In genomic region chr21:44331209-44331608, GRCh38 we compare ENCODE assay signal across 23 cellular contexts. TPM values are rescaled to one million over a fixed set of nuclear protein-coding genes. Genes with fewer than 3 reads are reported as not detected.
DNase-seq lines count a peak whose midpoint lies in the region; ATAC-seq, FAIRE-seq and TF ChIP-seq lines count a peak whose summit lies in the region.
"Had no signal": no experiment of that assay in that cellular context is flagged by ENCODE, and none has a peak within 500 bp of the region (broad histone marks: within the 10 kb centered on the region; RNA-seq: fewer than 3 reads in every experiment).

No MANE protein-coding gene starts in this region.

- H2BK15ac ChIP-seq in IMR-90 (ENCODE audit: low read depth, low read length) = no peak overlapping the region

- POLR2A ChIA-PET in IMR-90 (lab: Charles Lee; ENCODE audit: unreplicated experiment) = no interaction called here

- H4K20me1 ChIP-seq in IMR-90 (ENCODE audit: insufficient read depth, low read length) = peaks cover 11% of the 10 kb centered on the region

- no peak overlapping the region for H3K27ac ChIP-seq in IMR-90 (ENCODE audit: insufficient read depth, low read length)
- H3K27ac ChIP-seq: SK-N-MC had no signal

- peak overlapping the region; percentile 77 for H2AK9ac ChIP-seq in IMR-90 (replicated peaks; ENCODE audit: low read depth, low read length, poor library complexity)

- H3K79me1 ChIP-seq in IMR-90 (ENCODE audit: low read depth in 1 of 2, low read length in 2 of 2) = no peaks in the 10 kb centered on the region

- H3K23ac ChIP-seq in IMR-90 (ENCODE audit: low read depth, low read length) = no peak overlapping the region

- no peaks in the 10 kb centered on the region for H3K9me1 ChIP-seq in IMR-90 (ENCODE audit: insufficient read depth, low read length)

- 98% methylated on average over 6 of the region's 16 CpGs; no CpG with 5 or more reads in 1 of the 2 experiments for WGBS in IMR-90 (ENCODE audit: extremely low coverage in 2 of 2, insufficient read length in 1 of 2), 2 experiments

- H3K27me3 Mint-ChIP-seq in stimulated activated naive CD8-positive, alpha-beta T cell treated with anti-CD3 and anti-CD28 coated beads, Interleukin-15, amount 100 ng/mL, for 72 hours = no peaks in the 10 kb centered on the region
- H3K27me3 Mint-ChIP-seq in glutamatergic neuron (ENCODE audit: unreplicated experiment) = peaks cover 13% of the 10 kb centered on the region

- H3K27me3 ChIP-seq in IMR-90 (ENCODE audit: control insufficient read depth, insufficient read depth, low read length) = no peaks in the 10 kb centered on the region

- TF ChIP-seq POLR2A in IMR-90 (IDR thresholded peaks at IDR 0.05; ENCODE audit: low read depth, low read length) = no peak

- in situ Hi-C loops in IMR-90 (cut with MboI; ENCODE audit: low sequenced_read_pairs) = no loop called here

- H3K56ac ChIP-seq in IMR-90 (ENCODE audit: extremely low read depth, insufficient read depth, low read length) = no peak overlapping the region

- H3K27ac Mint-ChIP-seq in stimulated activated naive CD8-positive, alpha-beta T cell treated with anti-CD3 and anti-CD28 coated beads, Interleukin-15, amount 100 ng/mL, for 72 hours = peak overlapping the region; percentile 31 to 85
- no peak overlapping the region for H3K27ac Mint-ChIP-seq in glutamatergic neuron (ENCODE audit: unreplicated experiment)

- H2AFZ ChIP-seq in IMR-90 (replicated peaks; ENCODE audit: low read length, poor library complexity) = no peak overlapping the region

- no peak overlapping the region for H2BK5ac ChIP-seq in IMR-90 (ENCODE audit: low read depth, low read length, poor library complexity, severe bottlenecking)

- no peak overlapping the region for H3K9ac ChIP-seq in IMR-90 (ENCODE audit: low read depth, low read length)

- FAIRE-seq in urothelium cell line (lab: Jason Lieb, UNC) = peak; percentile 53
- FAIRE-seq: RCC 7860 had no signal

- TF ChIP-seq CTCF in IMR-90 (conservative IDR thresholded peaks at IDR 0.05; ENCODE audit: low read depth, low read length) = no peak
- TF ChIP-seq CTCF in glutamatergic neuron (IDR thresholded peaks at IDR 0.05; ENCODE audit: partially characterized antibody, unreplicated experiment) = no peak

- no peak overlapping the region for H2BK120ac ChIP-seq in IMR-90 (ENCODE audit: low read depth, low read length)

- no TSS peak for BruUV-seq in IMR-90 (replicated peaks; lab: Mats Ljungman, UMichigan)

- H4K5ac ChIP-seq in IMR-90 (ENCODE audit: low read depth, low read length) = no peak overlapping the region

- no peak overlapping the region for H3K14ac ChIP-seq in IMR-90 (replicated peaks; ENCODE audit: low read depth, low read length)

- no peak for TF ChIP-seq RAD21 in IMR-90 (IDR thresholded peaks at IDR 0.05; ENCODE audit: low read length)

- no peak overlapping the region for H3K4ac ChIP-seq in IMR-90 (ENCODE audit: low read depth, low read length)

- H3K4me1 Mint-ChIP-seq in stimulated activated naive CD8-positive, alpha-beta T cell treated with anti-CD3 and anti-CD28 coated beads, Interleukin-15, amount 100 ng/mL, for 72 hours = peaks cover 4% of the 10 kb centered on the region
- peaks cover 7% of the 10 kb centered on the region for H3K4me1 Mint-ChIP-seq in glutamatergic neuron (ENCODE audit: low read depth, unreplicated experiment)
- H3K4me1 Mint-ChIP-seq: CD14-positive monocyte had no signal

- no peak overlapping the region for H4K91ac ChIP-seq in IMR-90 (ENCODE audit: insufficient read depth, low read depth, low read length)

- intact Hi-C loops in IMR-90 (cut with micrococcal nuclease) = loop anchor here (10.0 kb wide), 1 partner anchor 154 kb away; no protein-coding TSS in a partner anchor

- no peaks in the 10 kb centered on the region for H3K9me3 ChIP-seq in IMR-90 (ENCODE audit: control insufficient read depth, insufficient read depth, low read length)

- H4K8ac ChIP-seq in IMR-90 (ENCODE audit: low read depth in 2 of 2, low read length in 2 of 2) = no peak overlapping the region

- H3K36me3 Mint-ChIP-seq in glutamatergic neuron (ENCODE audit: unreplicated experiment) = no peaks in the 10 kb centered on the region

- H3K9me3 Mint-ChIP-seq in stimulated activated naive CD8-positive, alpha-beta T cell treated with anti-CD3 and anti-CD28 coated beads, Interleukin-15, amount 100 ng/mL, for 72 hours = no peaks in the 10 kb centered on the region
- H3K9me3 Mint-ChIP-seq in glutamatergic neuron (ENCODE audit: unreplicated experiment) = peaks cover 6% of the 10 kb centered on the region
- H3K9me3 Mint-ChIP-seq: CD14-positive monocyte had no signal

- H2BK20ac ChIP-seq in IMR-90 (ENCODE audit: low read depth, low read length) = no peak overlapping the region

- CTCF ChIA-PET in IMR-90 (lab: Yijun Ruan, JAX) = no interaction called here

- no peak for DNase-seq in stimulated activated naive CD8-positive, alpha-beta T cell treated with anti-CD3 and anti-CD28 coated beads, Interleukin-15, amount 100 ng/mL, for 72 hours
- DNase-seq in stimulated activated naive CD8-positive, alpha-beta T cell treated with anti-CD3 and anti-CD28 coated beads, Interleukin-15, Interleukin-2, amounts not matched to agents 100 U/mL and 50 U/mL, for 24 hours = no peak
- no peak for DNase-seq in IMR-90
- no peak for DNase-seq in glutamatergic neuron
- no peak for DNase-seq in urothelium cell line (ENCODE audit: low spot score)
- no peak for DNase-seq in foreskin melanocyte
- DNase-seq in activated CD4-positive, alpha-beta T cell treated with anti-CD3 and anti-CD28 coated beads for 48 hours = no peak
- DNase-seq in NCI-H1694 (lab: John Stamatoyannopoulos, UW) = no peak
- DNase-seq: Calu3, GOT3, HCEC 1CT, Kasumi-1, NCI-H1092 treated with DMSO at 0.1 percent for 48 hours, NCI-H1436 treated with DMSO at 0.1 percent for 48 hours, NCI-H1930, NCI-H2107, NCI-H774, SIG-M5 had no signal

- H3K4me1 ChIP-seq in IMR-90 (ENCODE audit: control insufficient read depth, insufficient read depth, low read length) = no peaks in the 10 kb centered on the region

- H3K4me3 ChIP-seq in IMR-90 (ENCODE audit: insufficient read depth, low read depth, low read length) = no peak overlapping the region
- H3K4me3 ChIP-seq: SK-N-MC had no signal

- H3K36me3 ChIP-seq in IMR-90 (ENCODE audit: control insufficient read depth, insufficient read depth, low read length) = peaks cover 18% of the 10 kb centered on the region

- H3K4me2 ChIP-seq in IMR-90 (ENCODE audit: low read depth, low read length) = no peak overlapping the region

- H3K18ac ChIP-seq in IMR-90 (ENCODE audit: low read depth, low read length) = no peak overlapping the region

- dilution Hi-C loops in IMR-90 (cut with HindIII; ENCODE audit: low sequenced_read_pairs, unreplicated experiment) = no loop called here

- H3K4me3 Mint-ChIP-seq in stimulated activated naive CD8-positive, alpha-beta T cell treated with anti-CD3 and anti-CD28 coated beads, Interleukin-15, amount 100 ng/mL, for 72 hours = no peak overlapping the region
- peak overlapping the region; percentile 55 for H3K4me3 Mint-ChIP-seq in glutamatergic neuron (ENCODE audit: unreplicated experiment)
- H3K4me3 Mint-ChIP-seq: CD14-positive monocyte had no signal

- no peak overlapping the region for H2AK5ac ChIP-seq in IMR-90 (ENCODE audit: low read depth, low read length)

- ATAC-seq in stimulated activated naive CD8-positive, alpha-beta T cell treated with anti-CD3 and anti-CD28 coated beads, Interleukin-15, amount 100 ng/mL, for 72 hours = no peak
- ATAC-seq in stimulated activated naive CD8-positive, alpha-beta T cell treated with anti-CD3 and anti-CD28 coated beads, Interleukin-15, Interleukin-2, amounts not matched to agents 100 U/mL and 50 U/mL, for 24 hours = no peak
- ATAC-seq in IMR-90 (ENCODE audit: low read depth) = no peak

TF ChIP-seq in IMR-90, 13 proteins besides CTCF, POLR2A, EP300 and RAD21:
- no peak for TF ChIP-seq RFX5 (IDR thresholded peaks at IDR 0.05; ENCODE audit: low read depth, low read length)
- TF ChIP-seq CHD1 (IDR thresholded peaks at IDR 0.05; ENCODE audit: low read depth, low read length) = no peak

RNA-seq across cellular contexts. Expression of gene CFAP410, which starts 8.0 kb away (rescaled TPM):
- total RNA-seq in IMR-90 (2012; rRNA removed) = 3.3 and 3.8 TPM in 2 replicates
- 10.3 and 12.4 TPM in 2 replicates for polyA plus RNA-seq in IMR-90 (2012; rRNA removed)
- 18.3 and 20.2 TPM in 2 replicates for polyA plus RNA-seq in IMR-90 (2012; cell fraction: cytosol; rRNA removed)
- 43.6 and 107 TPM in 2 replicates for polyA plus RNA-seq in IMR-90 (2012; cell fraction: nucleus; rRNA removed; ENCODE audit: low replicate concordance)
- 20.6 TPM for total RNA-seq in glutamatergic neuron (ENCODE audit: unreplicated experiment)

RNA-seq across cellular contexts. Expression of gene TRPM2, which starts 22.2 kb away (rescaled TPM):
- not detected in 2 replicates for total RNA-seq in IMR-90 (2012; rRNA removed)
- not detected in 2 replicates for polyA plus RNA-seq in IMR-90 (2012; rRNA removed)
- polyA plus RNA-seq in IMR-90 (2012; cell fraction: cytosol; rRNA removed) = not detected in 2 replicates
- 0.05 TPM in 1 of 2 replicates, not detected in the other for polyA plus RNA-seq in IMR-90 (2012; cell fraction: nucleus; rRNA removed; ENCODE audit: low replicate concordance)
- not detected for total RNA-seq in glutamatergic neuron (ENCODE audit: unreplicated experiment)
- total RNA-seq: Calu3 had no signal

RNA-seq across cellular contexts. Expression of gene PFKL, which starts 31.4 kb away (rescaled TPM):
- total RNA-seq in IMR-90 (2012; rRNA removed) = 100 and 103 TPM in 2 replicates
- polyA plus RNA-seq in IMR-90 (2012; rRNA removed) = 126 and 131 TPM in 2 replicates
- polyA plus RNA-seq in IMR-90 (2012; cell fraction: cytosol; rRNA removed) = 121 and 205 TPM in 2 replicates
- 315 and 685 TPM in 2 replicates for polyA plus RNA-seq in IMR-90 (2012; cell fraction: nucleus; rRNA removed; ENCODE audit: low replicate concordance)
- total RNA-seq in glutamatergic neuron (ENCODE audit: unreplicated experiment) = 48.6 TPM

RNA-seq across cellular contexts. Expression of gene AIRE, which starts 45.5 kb away (rescaled TPM):
- total RNA-seq in IMR-90 (2012; rRNA removed) (not detected in 2 replicates), glutamatergic neuron (ENCODE audit: unreplicated experiment) (not detected)
- 0.03 and 0.05 TPM in 2 replicates for polyA plus RNA-seq in IMR-90 (2012; rRNA removed)
- polyA plus RNA-seq in IMR-90 (2012; cell fraction: cytosol; rRNA removed) = not detected in 2 replicates
- polyA plus RNA-seq in IMR-90 (2012; cell fraction: nucleus; rRNA removed; ENCODE audit: low replicate concordance) = 0.54 and 0.91 TPM in 2 replicates
- total RNA-seq: A673, Calu3, M059J had no signal
- polyA plus RNA-seq: CD14-positive monocyte had no signal
